Comparison of ENCODE assay signal across 8 cellular contexts in genomic region chr1:117093091-117093534, GRCh38. TPM values are rescaled to one million over a fixed set of nuclear protein-coding genes. Genes with fewer than 3 reads are reported as not detected.
DNase-seq lines count a peak whose midpoint lies in the region; ATAC-seq and TF ChIP-seq lines count a peak whose summit lies in the region.

No MANE protein-coding gene starts in this region.

- peak overlapping the region; percentile 36 for H3K27ac ChIP-seq in left ventricle myocardium inferior (replicated peaks)
- peak overlapping the region; percentile 87 for H3K27ac ChIP-seq in skeletal muscle tissue (ENCODE audit: low read depth, low read length)

- no peak overlapping the region for H3K4me3 ChIP-seq in left ventricle myocardium inferior
- H3K4me3 ChIP-seq in skeletal muscle tissue (ENCODE audit: low read length in 3 of 3): peak overlapping the region in 2 of 3 donors; percentile 25 to 42

- H3K27ac Mint-ChIP-seq in HFFc6: peak overlapping the region; percentile 99
- peak overlapping the region; percentile 42 for H3K27ac Mint-ChIP-seq in activated T-helper 17 cell treated with anti-CD3 and anti-CD28 coated beads, Interleukin-2, amount 50 U/mL, for 72 hours

- peak overlapping the region; percentile 81 for H3K4me3 Mint-ChIP-seq in HFFc6
- peak overlapping the region; percentile 10 for H3K4me3 Mint-ChIP-seq in activated T-helper 17 cell treated with anti-CD3 and anti-CD28 coated beads, Interleukin-2, amount 50 U/mL, for 72 hours

- H3K36me3 ChIP-seq in left ventricle myocardium inferior: peaks cover 14% of the 10 kb centered on the region
- H3K36me3 ChIP-seq in skeletal muscle tissue (ENCODE audit: control insufficient read depth in 3 of 3, insufficient read depth in 3 of 3, low read length in 3 of 3): no peaks in the 10 kb centered on the region

- H3K9ac ChIP-seq in skeletal muscle tissue (ENCODE audit: low read depth in 1 of 3, low read length in 3 of 3): peak overlapping the region; percentile 32 to 59 (median 54)

- TF ChIP-seq CTCF in HFFc6 (IDR thresholded peaks at IDR 0.05): no peak
- TF ChIP-seq CTCF in left ventricle myocardium inferior (IDR thresholded peaks at IDR 0.05; ENCODE audit: borderline replicate concordance): no peak

- intact Hi-C loops in left ventricle myocardium inferior (cut with micrococcal nuclease): no loop called here

- DNase-seq in HFFc6 (peak; percentile 99), left ventricle myocardium inferior (no peak), cortex of kidney (lab: John Stamatoyannopoulos, UW) (no peak), cerebellar cortex (ENCODE audit: low spot score) (no peak)

- no peaks in the 10 kb centered on the region for H3K9me3 Mint-ChIP-seq in HFFc6
- no peaks in the 10 kb centered on the region for H3K9me3 Mint-ChIP-seq in activated T-helper 17 cell treated with anti-CD3 and anti-CD28 coated beads, Interleukin-2, amount 50 U/mL, for 72 hours

- peak; percentile 95 for ATAC-seq in activated T-helper 17 cell treated with anti-CD3 and anti-CD28 coated beads, Interleukin-2, amount 50 U/mL, for 72 hours (replicated peaks)
- ATAC-seq in HG02763 (IDR thresholded peaks at IDR 0.05; ENCODE audit: unreplicated experiment) (no peak), HG03457 (IDR thresholded peaks at IDR 0.05; ENCODE audit: unreplicated experiment) (no peak)

- peaks cover 2% of the 10 kb centered on the region for H3K27me3 Mint-ChIP-seq in HFFc6 (ENCODE audit: insufficient read depth)
- no peaks in the 10 kb centered on the region for H3K27me3 Mint-ChIP-seq in activated T-helper 17 cell treated with anti-CD3 and anti-CD28 coated beads, Interleukin-2, amount 50 U/mL, for 72 hours

- no peaks in the 10 kb centered on the region for H3K27me3 ChIP-seq in left ventricle myocardium inferior (ENCODE audit: low read depth)
- H3K27me3 ChIP-seq in skeletal muscle tissue (ENCODE audit: control insufficient read depth in 3 of 3, insufficient read depth in 3 of 3, low read length in 3 of 3): no peaks in the 10 kb centered on the region

- H3K9me3 ChIP-seq in left ventricle myocardium inferior (replicated peaks) (no peaks in the 10 kb centered on the region), skeletal muscle tissue (ENCODE audit: control insufficient read depth in 3 of 3, low read length in 3 of 3) (no peaks in the 10 kb centered on the region)

- peaks cover 66% of the 10 kb centered on the region for H3K4me1 Mint-ChIP-seq in HFFc6 (ENCODE audit: low read depth)
- H3K4me1 Mint-ChIP-seq in activated T-helper 17 cell treated with anti-CD3 and anti-CD28 coated beads, Interleukin-2, amount 50 U/mL, for 72 hours: peaks cover 9% of the 10 kb centered on the region

- peaks cover 35% of the 10 kb centered on the region for H3K4me1 ChIP-seq in left ventricle myocardium inferior
- H3K4me1 ChIP-seq in skeletal muscle tissue (ENCODE audit: control insufficient read depth in 3 of 3, insufficient read depth in 3 of 3, low read length in 3 of 3): peaks cover 18 to 34% (median 24%) of the 10 kb centered on the region in 3 donors

- peaks cover 29% of the 10 kb centered on the region for H3K36me3 Mint-ChIP-seq in HFFc6 (ENCODE audit: low read depth)
- peaks cover 99% of the 10 kb centered on the region for H3K36me3 Mint-ChIP-seq in activated T-helper 17 cell treated with anti-CD3 and anti-CD28 coated beads, Interleukin-2, amount 50 U/mL, for 72 hours (ENCODE audit: low read depth)

RNA-seq across cellular contexts. Expression of gene TRIM45, which starts 28.4 kb away (rescaled TPM):
- 1 to 10 TPM; 2.1 to 4.4 (median 3.6) TPM for total RNA-seq in HFFc6 (2021; fragmentation: NEBNext Ultra II Directional; extraction: Animal tissue kit (Norgen Biotek cat#: 25700))
- total RNA-seq in activated T-helper 17 cell treated with anti-CD3 and anti-CD28 coated beads, Interleukin-2, amount 50 U/mL, for 72 hours: 1 to 10 TPM in 1 of 2 donors, under 1 TPM in 1; 0.78 to 2.0 TPM
- total RNA-seq in left ventricle myocardium inferior (13.0 TPM), skeletal muscle tissue (7.3 TPM)

RNA-seq across cellular contexts. Expression of gene TTF2, which starts 33.0 kb away (rescaled TPM):
- 10 to 100 TPM; 18.7 to 28.6 (median 24.2) TPM for total RNA-seq in HFFc6 (2021; fragmentation: NEBNext Ultra II Directional; extraction: Animal tissue kit (Norgen Biotek cat#: 25700))
- total RNA-seq in activated T-helper 17 cell treated with anti-CD3 and anti-CD28 coated beads, Interleukin-2, amount 50 U/mL, for 72 hours: 10 to 100 TPM; 71.4 to 98.0 TPM
- total RNA-seq in left ventricle myocardium inferior (6.4 TPM), skeletal muscle tissue (3.7 TPM)
